11 cellular contexts compared by ENCODE assay signal in the genomic region with DNA sequence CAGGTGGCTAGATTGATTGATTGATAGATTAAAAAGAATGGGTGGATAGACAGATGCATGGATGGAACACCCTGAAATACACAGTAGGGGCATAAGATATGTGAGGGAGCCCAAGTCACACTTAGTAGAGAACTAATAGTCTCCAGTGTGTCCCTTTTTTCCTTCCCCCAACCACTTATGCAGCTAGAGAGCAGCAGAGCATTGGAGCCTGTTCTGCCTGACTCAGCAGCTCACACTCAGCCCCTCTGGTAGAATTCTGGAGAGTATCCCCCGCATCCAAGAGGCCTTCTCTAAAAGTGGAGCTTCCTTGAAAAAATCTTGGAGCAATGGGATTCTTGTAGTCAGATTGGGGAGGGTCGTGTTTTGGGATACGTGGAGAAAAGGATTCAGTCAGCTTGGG. TPM values are rescaled to one million over a fixed set of nuclear protein-coding genes. Genes with fewer than 3 reads are reported as not detected.
"Had no signal": no experiment of that assay in that cellular context is flagged by ENCODE, and none has a peak within 500 bp of the region (broad histone marks: within the 10 kb centered on the region; RNA-seq: fewer than 3 reads in every experiment).

No MANE protein-coding gene starts in this region.

- FAIRE-seq: HepG2, HTR-8/SVneo, K562 had no signal

- H3K4me3 Mint-ChIP-seq: IgD-negative memory B cell had no signal

- H3K4me3 ChIP-seq: K562 had no signal

- H3K9ac ChIP-seq: KMS-11 had no signal

- H3K27ac Mint-ChIP-seq: IgD-negative memory B cell had no signal

- H3K27me3 Mint-ChIP-seq: IgD-negative memory B cell had no signal

- H3K4me2 ChIP-seq: KMS-11 had no signal

- H3K36me3 Mint-ChIP-seq: IgD-negative memory B cell had no signal

- ATAC-seq: HepG2, K562 had no signal

- H3K4me1 Mint-ChIP-seq: IgD-negative memory B cell had no signal

- DNase-seq: IMR-90, KBM-7, KG1 had no signal

- H3K27ac ChIP-seq: HL-60, KMS-11 had no signal

RNA-seq across cellular contexts. Expression of a gene that starts 20.5 kb away (rescaled TPM):
- total RNA-seq: HepG2, HT-29, HT1080, IMR-90, K562 had no signal
- polyA plus RNA-seq: HepG2, IgD-negative memory B cell, IMR-90, K562 had no signal
